23 cellular contexts compared by ENCODE assay signal in the genomic region with DNA sequence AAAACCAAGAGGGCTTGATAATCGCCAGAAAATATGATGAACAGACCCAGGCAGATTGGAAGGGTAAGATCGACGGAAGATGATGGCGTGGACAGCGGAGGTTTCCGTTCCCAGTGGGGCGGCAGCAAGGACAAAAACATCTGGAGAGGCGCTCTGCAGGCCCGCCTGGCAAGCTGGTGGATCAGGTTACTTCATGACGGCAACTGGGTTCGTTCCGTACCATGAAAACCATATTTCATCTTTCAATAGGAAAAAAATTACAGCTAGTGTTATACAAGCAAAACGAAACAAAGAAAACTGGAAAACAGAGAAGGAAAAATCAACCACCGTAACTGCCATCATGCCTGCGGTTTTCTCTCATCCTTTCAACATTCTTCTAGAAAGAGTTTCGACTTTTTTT.
DNase-seq lines count a peak whose midpoint lies in the region; ATAC-seq and TF ChIP-seq lines count a peak whose summit lies in the region.
"Had no signal": no experiment of that assay in that cellular context is flagged by ENCODE, and none has a peak within 500 bp of the region (broad histone marks: within the 10 kb centered on the region; RNA-seq: fewer than 3 reads in every experiment).

No MANE protein-coding gene starts in this region.

- no peaks in the 10 kb centered on the region for H3K9me3 ChIP-seq in SK-N-SH
- H3K9me3 ChIP-seq: ascending aorta, neutrophil had no signal

- no peak overlapping the region for H3K4me2 ChIP-seq in SK-N-SH

- no peaks in the 10 kb centered on the region for H3K79me2 ChIP-seq in SK-N-SH (ENCODE audit: insufficient read depth)

- POLR2A ChIA-PET in SK-N-SH (lab: Yijun Ruan, JAX): no interaction called here

- CTCF ChIA-PET in SK-N-SH (lab: Yijun Ruan, JAX): interaction anchor here (0.8 kb wide), 1 partner anchor 22 kb away, joined by 4 read pairs; no protein-coding TSS in a partner anchor

- TF ChIP-seq CTCF in SK-N-SH (IDR thresholded peaks at IDR 0.05): no peak

- H3F3A ChIP-seq in SK-N-SH (replicated peaks; ENCODE audit: insufficient read depth): no peaks in the 10 kb centered on the region

- WGBS in SK-N-SH (ENCODE audit: low lambda C conversion rate): 94% methylated on average over 16 of the region's 16 CpGs

- no peaks in the 10 kb centered on the region for H3K27me3 Mint-ChIP-seq in stimulated activated naive B cell treated with anti-CD40 and anti-IgM and Interleukin-4, amounts not matched to agents 10 μg/mL and 1 μg/mL and 100 μg/mL, for 72 hours
- H3K27me3 Mint-ChIP-seq: activated B cell treated with CpG ODN at 0.5 μM for 24 hours; CD4-positive, alpha-beta memory T cell had no signal

- ATAC-seq in stimulated activated naive B cell treated with anti-CD40 and anti-IgM and Interleukin-4, amounts not matched to agents 10 μg/mL and 1 μg/mL and 100 μg/mL, for 72 hours (replicated peaks): no peak
- ATAC-seq in GM19035 (IDR thresholded peaks at IDR 0.05; ENCODE audit: unreplicated experiment) (no peak), GM18870 (IDR thresholded peaks at IDR 0.05; ENCODE audit: unreplicated experiment) (no peak)
- ATAC-seq: activated naive CD4-positive, alpha-beta T cell treated with anti-CD3 and anti-CD28 coated beads, Interleukin-2, amount 50 U/mL, for 72 hours; heart left ventricle had no signal

- no peak overlapping the region for H3K4me3 ChIP-seq in SK-N-SH (ENCODE audit: low read depth in 2 of 2, low read length in 1 of 2)
- H3K4me3 ChIP-seq: ascending aorta, heart left ventricle had no signal

- peaks cover 28 to 63% of the 10 kb centered on the region in 2 donors for H3K4me1 Mint-ChIP-seq in stimulated activated naive B cell treated with anti-CD40 and anti-IgM and Interleukin-4, amounts not matched to agents 10 μg/mL and 1 μg/mL and 100 μg/mL, for 72 hours

- H3K27me3 ChIP-seq in SK-N-SH (ENCODE audit: insufficient read depth): no peaks in the 10 kb centered on the region
- H3K27me3 ChIP-seq: ascending aorta, heart left ventricle, neutrophil had no signal

- H3K36me3 Mint-ChIP-seq in stimulated activated naive B cell treated with anti-CD40 and anti-IgM and Interleukin-4, amounts not matched to agents 10 μg/mL and 1 μg/mL and 100 μg/mL, for 72 hours: peaks cover 44 to 58% of the 10 kb centered on the region in 2 donors

- H3K9ac ChIP-seq in SK-N-SH: no peak overlapping the region

- H3K4me3 Mint-ChIP-seq in stimulated activated naive B cell treated with anti-CD40 and anti-IgM and Interleukin-4, amounts not matched to agents 10 μg/mL and 1 μg/mL and 100 μg/mL, for 72 hours: no peak overlapping the region
- H3K4me3 Mint-ChIP-seq: activated B cell treated with CpG ODN at 0.5 μM for 24 hours; CD4-positive, alpha-beta memory T cell had no signal

- TF ChIP-seq EP300 in SK-N-SH (IDR thresholded peaks at IDR 0.05; ENCODE audit: borderline replicate concordance in 1 of 2, low read depth in 1 of 2, low read length in 1 of 2): no peak

- peak; percentile 46 for DNase-seq in EH (ENCODE audit: low read depth)
- DNase-seq in NCI-H510A treated with DMSO at 0.1 percent for 48 hours (lab: John Stamatoyannopoulos, UW): peak; percentile 40
- peak; percentile 48 for DNase-seq in glomerular visceral epithelial cell (ENCODE audit: extremely low spot score)
- no peak for DNase-seq in stimulated activated naive B cell treated with anti-CD40 and anti-IgM and Interleukin-4, amounts not matched to agents 10 μg/mL and 1 μg/mL and 100 μg/mL, for 72 hours
- no peak for DNase-seq in SK-N-SH
- DNase-seq: activated B cell treated with CpG ODN at 0.5 μM for 24 hours; activated CD4-positive, alpha-beta T cell treated with anti-CD3 and anti-CD28 coated beads, Interleukin-2, amount 50 U/mL, for 4 hours; activated CD8-positive, alpha-beta memory T cell treated with anti-CD3 and anti-CD28 coated beads, Interleukin-2, amount 50 U/mL, for 4 hours; caudate nucleus; CD4-positive, alpha-beta memory T cell; dermis blood vessel endothelial cell; DMS 273 treated with DMSO at 0.1 percent for 48 hours; heart left ventricle; Kasumi-1; NCI-H1092; NCI-H187 treated with DMSO at 0.1 percent for 48 hours; NCI-H226; T1000 had no signal

- no peak overlapping the region for H3K27ac ChIP-seq in SK-N-SH (ENCODE audit: low read depth in 2 of 2, low read length in 1 of 2)
- H3K27ac ChIP-seq: ascending aorta, heart left ventricle, neutrophil had no signal

- no peaks in the 10 kb centered on the region for H4K20me1 ChIP-seq in SK-N-SH (ENCODE audit: insufficient read depth)

- no peak overlapping the region for H2AFZ ChIP-seq in SK-N-SH (ENCODE audit: low read depth)

- no peaks in the 10 kb centered on the region for H3K9me2 ChIP-seq in SK-N-SH

- no peaks in the 10 kb centered on the region for H3K9me3 Mint-ChIP-seq in stimulated activated naive B cell treated with anti-CD40 and anti-IgM and Interleukin-4, amounts not matched to agents 10 μg/mL and 1 μg/mL and 100 μg/mL, for 72 hours
- H3K9me3 Mint-ChIP-seq: activated B cell treated with CpG ODN at 0.5 μM for 24 hours; CD4-positive, alpha-beta memory T cell had no signal

- peaks cover 0 to 25% of the 10 kb centered on the region in 2 experiments; a peak in 1 of 4 replicates for H3K4me1 ChIP-seq in SK-N-SH (ENCODE audit: control insufficient read depth in 1 of 2, insufficient read depth in 2 of 2, low read depth in 1 of 2, low read length in 1 of 2)

- peaks cover 0 to 2% of the 10 kb centered on the region in 2 experiments for H3K36me3 ChIP-seq in SK-N-SH (replicated peaks in 1 of 2; ENCODE audit: control insufficient read depth in 1 of 2, insufficient read depth in 2 of 2, low read length in 1 of 2)

- TF ChIP-seq RAD21 in SK-N-SH (IDR thresholded peaks at IDR 0.05; ENCODE audit: low read length): no peak

- peak overlapping the region; percentile 61 for H3K27ac Mint-ChIP-seq in stimulated activated naive B cell treated with anti-CD40 and anti-IgM and Interleukin-4, amounts not matched to agents 10 μg/mL and 1 μg/mL and 100 μg/mL, for 72 hours
- H3K27ac Mint-ChIP-seq: activated B cell treated with CpG ODN at 0.5 μM for 24 hours; CD4-positive, alpha-beta memory T cell had no signal

TF ChIP-seq in SK-N-SH, 30 proteins besides CTCF, POLR2A, EP300 and RAD21:
- TF ChIP-seq, protein P1, sequence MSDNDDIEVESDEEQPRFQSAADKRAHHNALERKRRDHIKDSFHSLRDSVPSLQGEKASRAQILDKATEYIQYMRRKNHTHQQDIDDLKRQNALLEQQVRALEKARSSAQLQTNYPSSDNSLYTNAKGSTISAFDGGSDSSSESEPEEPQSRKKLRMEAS (IDR thresholded peaks at IDR 0.05; ENCODE audit: low read depth): no peak
- TF ChIP-seq EZH2phosphoT487 (IDR thresholded peaks at IDR 0.05; ENCODE audit: borderline replicate concordance, low read depth): no peak
- no peak for TF ChIP-seq TCF12 (IDR thresholded peaks at IDR 0.05)
- TF ChIP-seq CHD2 (IDR thresholded peaks at IDR 0.05; ENCODE audit: low read length, partially characterized antibody): no peak
- TF ChIP-seq SIN3A (IDR thresholded peaks at IDR 0.05; ENCODE audit: borderline replicate concordance, low read depth, low read length): no peak
- no peak for TF ChIP-seq MXI1 (IDR thresholded peaks at IDR 0.05; ENCODE audit: low read depth, low read length)
- TF ChIP-seq, protein P2, sequence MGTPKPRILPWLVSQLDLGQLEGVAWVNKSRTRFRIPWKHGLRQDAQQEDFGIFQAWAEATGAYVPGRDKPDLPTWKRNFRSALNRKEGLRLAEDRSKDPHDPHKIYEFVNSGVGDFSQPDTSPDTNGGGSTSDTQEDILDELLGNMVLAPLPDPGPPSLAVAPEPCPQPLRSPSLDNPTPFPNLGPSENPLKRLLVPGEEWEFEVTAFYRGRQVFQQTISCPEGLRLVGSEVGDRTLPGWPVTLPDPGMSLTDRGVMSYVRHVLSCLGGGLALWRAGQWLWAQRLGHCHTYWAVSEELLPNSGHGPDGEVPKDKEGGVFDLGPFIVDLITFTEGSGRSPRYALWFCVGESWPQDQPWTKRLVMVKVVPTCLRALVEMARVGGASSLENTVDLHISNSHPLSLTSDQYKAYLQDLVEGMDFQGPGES (IDR thresholded peaks at IDR 0.05; ENCODE audit: low read depth, low read length): no peak
- TF ChIP-seq, protein P3, sequence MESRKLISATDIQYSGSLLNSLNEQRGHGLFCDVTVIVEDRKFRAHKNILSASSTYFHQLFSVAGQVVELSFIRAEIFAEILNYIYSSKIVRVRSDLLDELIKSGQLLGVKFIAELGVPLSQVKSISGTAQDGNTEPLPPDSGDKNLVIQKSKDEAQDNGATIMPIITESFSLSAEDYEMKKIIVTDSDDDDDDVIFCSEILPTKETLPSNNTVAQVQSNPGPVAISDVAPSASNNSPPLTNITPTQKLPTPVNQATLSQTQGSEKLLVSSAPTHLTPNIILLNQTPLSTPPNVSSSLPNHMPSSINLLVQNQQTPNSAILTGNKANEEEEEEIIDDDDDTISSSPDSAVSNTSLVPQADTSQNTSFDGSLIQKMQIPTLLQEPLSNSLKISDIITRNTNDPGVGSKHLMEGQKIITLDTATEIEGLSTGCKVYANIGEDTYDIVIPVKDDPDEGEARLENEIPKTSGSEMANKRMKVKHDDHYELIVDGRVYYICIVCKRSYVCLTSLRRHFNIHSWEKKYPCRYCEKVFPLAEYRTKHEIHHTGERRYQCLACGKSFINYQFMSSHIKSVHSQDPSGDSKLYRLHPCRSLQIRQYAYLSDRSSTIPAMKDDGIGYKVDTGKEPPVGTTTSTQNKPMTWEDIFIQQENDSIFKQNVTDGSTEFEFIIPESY (IDR thresholded peaks at IDR 0.05; ENCODE audit: borderline replicate concordance, low read depth): no peak
- TF ChIP-seq RFX5 (IDR thresholded peaks at IDR 0.05; ENCODE audit: low read length): no peak
TF ChIP-seq in SK-N-SH: peak in this region for 0.

Comparison
In these comparisons a context has a peak if more than half of its experiments do, and no peak if none do; other contexts are left out.
1. DNase-seq: peak in EH (single experiment), NCI-H510A treated with DMSO at 0.1 percent for 48 hours (single experiment) and glomerular visceral epithelial cell (single experiment); none in stimulated activated naive B cell treated with anti-CD40 and anti-IgM and Interleukin-4, amounts not matched to agents 10 μg/mL and 1 μg/mL and 100 μg/mL, for 72 hours (single experiment) and SK-N-SH (single experiment).